In genomic region chr16:85151603-85152413, GRCh38 we compare ENCODE assay signal across 10 cellular contexts. TPM values are rescaled to one million over a fixed set of nuclear protein-coding genes. Genes with fewer than 3 reads are reported as not detected.
DNase-seq lines count a peak whose midpoint lies in the region; ATAC-seq, FAIRE-seq and TF ChIP-seq lines count a peak whose summit lies in the region.
"Had no signal": no experiment of that assay in that cellular context is flagged by ENCODE, and none has a peak within 500 bp of the region (broad histone marks: within the 10 kb centered on the region; RNA-seq: fewer than 3 reads in every experiment).

No MANE protein-coding gene starts in this region.

- H3K36me3 Mint-ChIP-seq in mesothelial cell of epicardium, result no peaks in the 10 kb centered on the region
- H3K36me3 Mint-ChIP-seq: natural killer cell had no signal

- H3K36me3 ChIP-seq in bronchial epithelial cell (ENCODE audit: control insufficient read depth, insufficient read depth, low read length) (no peaks in the 10 kb centered on the region), right lobe of liver (no peaks in the 10 kb centered on the region)

- no peaks in the 10 kb centered on the region for H3K9me3 ChIP-seq in A549
- H3K9me3 ChIP-seq in right lobe of liver, result no peaks in the 10 kb centered on the region

- no peak for TF ChIP-seq RAD21 in A549 (conservative IDR thresholded peaks at IDR 0.05 in 1 of 2, IDR thresholded peaks at IDR 0.05 in 1 of 2)

- H3K27ac ChIP-seq in A549 (peak overlapping the region; percentile 27 to 81; a peak in 4 of 6 replicates), right lobe of liver (peak overlapping the region in 2 of 3 donors; percentile 21 to 42)

- H3K4me3 ChIP-seq in A549 (no peak overlapping the region), bronchial epithelial cell (ENCODE audit: low read depth, low read length) (no peak overlapping the region), right lobe of liver (no peak overlapping the region)

- no peak overlapping the region for H3K27ac Mint-ChIP-seq in mesothelial cell of epicardium

- WGBS in A549 (ENCODE audit: missing lambda C conversion rate), result 65% methylated on average over 20 of the region's 24 CpGs
- 24% methylated on average over 9 of the region's 24 CpGs for WGBS in right lobe of liver (ENCODE audit: insufficient coverage, low coverage, low lambda C conversion rate, missing lambda C conversion rate)

- POLR2A ChIA-PET in A549 (lab: Yijun Ruan, JAX), result no interaction called here

- peak overlapping the region; percentile 47; the same call in 2 of the 3 replicates for H3K4me2 ChIP-seq in A549

- no peak overlapping the region for H3K4me3 Mint-ChIP-seq in mesothelial cell of epicardium
- H3K4me3 Mint-ChIP-seq: natural killer cell had no signal

- H3K4me1 Mint-ChIP-seq in mesothelial cell of epicardium, result peaks cover 44% of the 10 kb centered on the region

- DNase-seq in A549 (ENCODE audit: low read depth in 1 of 2, low spot score in 1 of 2), result no peak
- peak; percentile 81 for DNase-seq in bronchial epithelial cell (ENCODE audit: low read depth)
- peak; percentile 66 to 91 (median 91) for DNase-seq in right lobe of liver
- DNase-seq in urothelium cell line (ENCODE audit: low spot score), result peak; percentile 83
- no peak for DNase-seq in NCI-H82 treated with DMSO at 0.1 percent for 48 hours (lab: John Stamatoyannopoulos, UW; ENCODE audit: unreplicated experiment)
- DNase-seq in NCI-H1436 (lab: John Stamatoyannopoulos, UW), result no peak
- no peak for DNase-seq in mesothelial cell of epicardium (ENCODE audit: low spot score in 2 of 2, unreplicated experiment in 2 of 2)
- DNase-seq: natural killer cell had no signal

- TF ChIP-seq POLR2A in A549 (IDR thresholded peaks at IDR 0.05; ENCODE audit: low read length) (no peak), right lobe of liver (IDR thresholded peaks at IDR 0.05) (no peak)

- intact Hi-C loops in right lobe of liver (cut with DNase I), result no loop called here

- no peaks in the 10 kb centered on the region for H3K9me3 Mint-ChIP-seq in mesothelial cell of epicardium
- H3K9me3 Mint-ChIP-seq: natural killer cell had no signal

- H3K27me3 ChIP-seq in bronchial epithelial cell (ENCODE audit: control insufficient read depth, insufficient read depth, low read length) (no peaks in the 10 kb centered on the region), right lobe of liver (no peaks in the 10 kb centered on the region)

- CTCF ChIA-PET in A549 (lab: Yijun Ruan, JAX), result interaction anchor here (0.6 to 1.8 kb wide), 4 partner anchors 22 to 464 kb away, joined by 3 to 5 read pairs (median 3); no protein-coding TSS in a partner anchor

- FAIRE-seq in A549 (lab: Jason Lieb, UNC), result no peak
- no peak for FAIRE-seq in bronchial epithelial cell (lab: Jason Lieb, UNC)
- FAIRE-seq in urothelium cell line (lab: Jason Lieb, UNC), result no peak

- peak; percentile 61 to 79; a peak in 5 of 6 replicates for ATAC-seq in A549
- ATAC-seq in HG03432 (IDR thresholded peaks at IDR 0.05; ENCODE audit: unreplicated experiment), result peak; percentile 57
- ATAC-seq in right lobe of liver, result peak; percentile 72 to 76 (median 74)

- TF ChIP-seq EP300 in A549 (IDR thresholded peaks at IDR 0.05), result no peak

- TF ChIP-seq CTCF in A549 (IDR thresholded peaks at IDR 0.05) (no peak), bronchial epithelial cell (IDR thresholded peaks at IDR 0.05; ENCODE audit: insufficient read depth, low read length, severe bottlenecking) (no peak), right lobe of liver (IDR thresholded peaks at IDR 0.05) (no peak), mesothelial cell of epicardium (IDR thresholded peaks at IDR 0.05; ENCODE audit: unreplicated experiment) (no peak)

- H3K4me1 ChIP-seq in A549, result peaks cover 18% of the 10 kb centered on the region
- peaks cover 0 to 27% (median 12%) of the 10 kb centered on the region in 4 donors for H3K4me1 ChIP-seq in right lobe of liver

- no peaks in the 10 kb centered on the region for H3K27me3 Mint-ChIP-seq in mesothelial cell of epicardium (ENCODE audit: low read depth)

TF ChIP-seq in A549, 52 proteins besides CTCF, POLR2A, EP300 and RAD21:
- no peak for TF ChIP-seq USF2 (IDR thresholded peaks at IDR 0.05)
TF ChIP-seq in A549: peak in this region for 0.

RNA-seq across cellular contexts. Expression of gene CIBAR2, which starts 39.5 kb away (rescaled TPM):
- 0.15 TPM in 1 of 2 replicates, not detected in the other for polyA plus RNA-seq in A549 (2011; rRNA removed)
- 0.05 TPM in 1 of 2 replicates, not detected in the other for polyA plus RNA-seq in A549 (2012; cell fraction: cytosol; rRNA removed)
- polyA plus RNA-seq in A549 (2012; cell fraction: nucleus; rRNA removed), result 0.11 TPM in 1 of 2 replicates, not detected in the other
- polyA plus RNA-seq in A549 (2017; fragmentation: RNase III; extraction: RNeasy Plus Mini Kit Qiagen cat#74134 plus additional on column Dnase treatment), result 0.04 TPM in 1 of 3 replicates, not detected in the others
- not detected in 2 replicates for polyA minus RNA-seq in A549 (2011; rRNA and poly(A)+ RNA removed)
- total RNA-seq in bronchial epithelial cell, result not detected in 2 replicates
- total RNA-seq in right lobe of liver, result not detected
- total RNA-seq in mesothelial cell of epicardium, result not detected in 3 replicates
- total RNA-seq: natural killer cell; T-helper 2 cell treated with Interferon-gamma antibody and Interleukin-4, amounts not matched to agents 100 ng/mL and 5 ng/mL, for 36 hours had no signal

Comparison
In these comparisons a context has a peak if more than half of its experiments do, and no peak if none do; other contexts are left out.
1. DNase-seq: peak in bronchial epithelial cell (single experiment), right lobe of liver (3 of 3) and urothelium cell line (single experiment); none in A549 (0 of 2), NCI-H82 treated with DMSO at 0.1 percent for 48 hours (single experiment), NCI-H1436 (single experiment) and mesothelial cell of epicardium (0 of 2).
2. Peak in every context shown above with its lines, with median percentiles within 50 percentile points of each other: ATAC-seq.